Comparison of ENCODE assay signal across 8 cellular contexts in the genomic region with DNA sequence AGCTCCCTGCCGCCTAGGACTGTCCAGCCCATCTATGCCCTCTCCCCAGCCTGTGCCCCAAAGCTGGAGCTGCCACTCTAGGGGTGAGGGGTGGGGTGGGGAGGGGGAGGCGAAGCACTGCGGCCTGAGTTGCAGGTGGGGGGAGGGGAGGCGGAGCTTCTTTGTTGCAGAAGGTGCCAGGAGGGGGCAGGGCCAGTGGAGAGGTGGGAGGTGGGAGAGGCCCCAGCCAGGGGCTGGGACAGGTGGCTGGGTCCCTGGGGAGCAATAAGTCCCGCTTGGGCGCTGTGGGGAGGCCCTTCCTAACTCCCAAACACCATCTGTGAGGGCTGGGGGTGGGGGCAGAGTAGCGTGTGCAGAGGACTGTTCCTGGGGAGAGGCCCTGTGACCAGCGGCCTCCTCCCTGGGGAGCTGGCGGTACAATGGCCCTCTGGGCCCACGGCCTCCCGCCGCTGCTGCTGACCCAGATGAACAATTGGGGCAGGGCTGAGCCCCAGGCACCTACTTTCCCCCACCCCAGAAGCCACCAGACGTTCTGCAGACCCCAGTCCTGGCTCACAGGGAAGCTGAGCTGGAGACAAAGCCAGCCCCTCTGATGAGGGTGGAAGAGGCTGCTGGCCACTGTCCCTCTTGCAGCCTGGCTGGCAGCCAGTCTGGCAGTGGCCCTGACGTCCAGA. TPM values are rescaled to one million over a fixed set of nuclear protein-coding genes. Genes with fewer than 3 reads are reported as not detected.
DNase-seq lines count a peak whose midpoint lies in the region; ATAC-seq and TF ChIP-seq lines count a peak whose summit lies in the region.

No MANE protein-coding gene starts in this region.

- peaks cover 0 to 13% (median 7%) of the 10 kb centered on the region in 7 donors for H3K9me3 Mint-ChIP-seq in CD14-positive monocyte

- peaks cover 56 to 74% (median 64%) of the 10 kb centered on the region in 3 donors for H3K27me3 Mint-ChIP-seq in CD14-positive monocyte (ENCODE audit: low read depth in 3 of 3)

- TF ChIP-seq CTCF in HFF-Myc (IDR thresholded peaks at IDR 0.05; ENCODE audit: low read depth, low read length, missing control alignments) (no peak), epithelial cell of proximal tubule (conservative IDR thresholded peaks at IDR 0.05; ENCODE audit: low read depth, low read length) (no peak), CD14-positive monocyte (IDR thresholded peaks at IDR 0.05) (no peak)

- no peaks in the 10 kb centered on the region for H3K36me3 ChIP-seq in BLaER1 treated with 17β-estradiol and CSF1 and Interleukin-3, amounts not matched to agents 10 nM and 100 nM
- H3K36me3 ChIP-seq in skeletal muscle tissue (ENCODE audit: control insufficient read depth in 3 of 3, insufficient read depth in 3 of 3, low read length in 3 of 3), result no peaks in the 10 kb centered on the region

- H3K27ac Mint-ChIP-seq in CD14-positive monocyte, result no peak overlapping the region

- intact Hi-C loops in CD14-positive monocyte (cut with micrococcal nuclease), result loop anchor here in 1 of 2 donors (5.0 kb wide), 1 partner anchor 33 kb away; no protein-coding TSS in a partner anchor

- DNase-seq in HFF-Myc (ENCODE audit: extremely low read depth, low read depth) (no peak), NCI-H526 (lab: John Stamatoyannopoulos, UW) (peak; percentile 94 to 98), epithelial cell of proximal tubule (ENCODE audit: low read depth) (no peak), CD14-positive monocyte (ENCODE audit: low spot score) (no peak), HCEC 1CT (no peak)

- H3K4me2 ChIP-seq in BLaER1 treated with 17β-estradiol and CSF1 and Interleukin-3, amounts not matched to agents 10 nM and 100 nM, result peak overlapping the region; percentile 96 to 100 (median 100)

- no peak for ATAC-seq in HG03354 (IDR thresholded peaks at IDR 0.05; ENCODE audit: poor library complexity, severe bottlenecking, unreplicated experiment)

- H3K27me3 ChIP-seq in BLaER1 treated with 17β-estradiol and CSF1 and Interleukin-3, amounts not matched to agents 10 nM and 100 nM, result peaks cover 0 to 69% (median 0%) of the 10 kb centered on the region in 11 experiments; a peak in 8 of 22 replicates
- peaks cover 14 to 43% (median 35%) of the 10 kb centered on the region in 3 donors for H3K27me3 ChIP-seq in skeletal muscle tissue (ENCODE audit: control insufficient read depth in 3 of 3, insufficient read depth in 3 of 3, low read length in 3 of 3)

- peak overlapping the region in 9 of 11 experiments; percentile 58 to 81 (median 77); a peak in 17 of 22 replicates for H3K9ac ChIP-seq in BLaER1 treated with 17β-estradiol and CSF1 and Interleukin-3, amounts not matched to agents 10 nM and 100 nM
- H3K9ac ChIP-seq in skeletal muscle tissue (ENCODE audit: low read depth in 1 of 3, low read length in 3 of 3), result peak overlapping the region in 1 of 3 donors; percentile 40

- peak overlapping the region; percentile 51 to 69 (median 62); a peak in 18 of 20 replicates for H3K4me3 ChIP-seq in BLaER1 treated with 17β-estradiol and CSF1 and Interleukin-3, amounts not matched to agents 10 nM and 100 nM
- peak overlapping the region; percentile 37 for H3K4me3 ChIP-seq in HFF-Myc (replicated peaks; ENCODE audit: low read depth, low read length)
- H3K4me3 ChIP-seq in epithelial cell of proximal tubule (ENCODE audit: low read depth, low read length), result peak overlapping the region; percentile 49
- H3K4me3 ChIP-seq in skeletal muscle tissue (ENCODE audit: low read length in 3 of 3), result peak overlapping the region in 2 of 3 donors; percentile 60 to 67

- H3K4me1 ChIP-seq in BLaER1 treated with 17β-estradiol and CSF1 and Interleukin-3, amounts not matched to agents 10 nM and 100 nM, result peaks cover 51 to 92% (median 83%) of the 10 kb centered on the region in 10 experiments
- peaks cover 20 to 55% (median 42%) of the 10 kb centered on the region in 3 donors for H3K4me1 ChIP-seq in skeletal muscle tissue (ENCODE audit: control insufficient read depth in 3 of 3, insufficient read depth in 3 of 3, low read length in 3 of 3)

- H3K9me3 ChIP-seq in BLaER1 treated with 17β-estradiol and CSF1 and Interleukin-3, amounts not matched to agents 10 nM and 100 nM (replicated peaks in 1 of 11), result no peaks in the 10 kb centered on the region
- no peaks in the 10 kb centered on the region for H3K9me3 ChIP-seq in skeletal muscle tissue (ENCODE audit: control insufficient read depth in 3 of 3, low read length in 3 of 3)

- H3K36me3 Mint-ChIP-seq in CD14-positive monocyte, result peaks cover 5 to 12% of the 10 kb centered on the region in 2 donors

- peak overlapping the region in 1 of 2 donors; percentile 79 for H3K4me3 Mint-ChIP-seq in CD14-positive monocyte

- peaks cover 8 to 83% (median 36%) of the 10 kb centered on the region in 11 experiments; a peak in 19 of 22 replicates for H4K20me1 ChIP-seq in BLaER1 treated with 17β-estradiol and CSF1 and Interleukin-3, amounts not matched to agents 10 nM and 100 nM

- peaks cover 25% of the 10 kb centered on the region for H3K4me1 Mint-ChIP-seq in CD14-positive monocyte

- peak overlapping the region in 7 of 11 experiments; percentile 43 to 77 (median 65); a peak in 10 of 22 replicates for H3K27ac ChIP-seq in BLaER1 treated with 17β-estradiol and CSF1 and Interleukin-3, amounts not matched to agents 10 nM and 100 nM
- H3K27ac ChIP-seq in skeletal muscle tissue (ENCODE audit: low read depth, low read length), result no peak overlapping the region

RNA-seq across cellular contexts. Expression of gene NTN3, which starts 2.2 kb away (rescaled TPM):
- total RNA-seq in epithelial cell of proximal tubule (0.23 TPM in 1 of 2 replicates, not detected in the other), skeletal muscle tissue (5.2 TPM)
- polyA plus RNA-seq in CD14-positive monocyte, result not detected

RNA-seq across cellular contexts. Expression of gene TBC1D24, which starts 6.1 kb away (rescaled TPM):
- total RNA-seq in epithelial cell of proximal tubule, result 7.8 and 9.1 TPM in 2 replicates
- total RNA-seq in skeletal muscle tissue, result 7.8 TPM
- 1 to 10 TPM in 1 of 2 donors, under 1 TPM in 1; 0.76 to 2.1 TPM for polyA plus RNA-seq in CD14-positive monocyte

RNA-seq across cellular contexts. Expression of gene TEDC2, which starts 9.0 kb away (rescaled TPM):
- total RNA-seq in epithelial cell of proximal tubule, result 26.0 and 40.4 TPM in 2 replicates
- total RNA-seq in skeletal muscle tissue, result 2.6 TPM
- under 1 TPM in 1 of 2 donors, not detected in 1; 0.28 TPM for polyA plus RNA-seq in CD14-positive monocyte

RNA-seq across cellular contexts. Expression of gene CCNF, which starts 39.6 kb away (rescaled TPM):
- 47.5 and 53.4 TPM in 2 replicates for total RNA-seq in epithelial cell of proximal tubule
- total RNA-seq in skeletal muscle tissue, result 6.8 TPM
- polyA plus RNA-seq in CD14-positive monocyte, result under 1 TPM; 0.34 to 0.97 TPM

RNA-seq across cellular contexts. Expression of gene ATP6V0C, which starts 44.9 kb away (rescaled TPM):
- total RNA-seq in epithelial cell of proximal tubule (32.4 and 46.6 TPM in 2 replicates), skeletal muscle tissue (12.0 TPM)
- polyA plus RNA-seq in CD14-positive monocyte, result 100 to 1,000 TPM; 176 to 187 TPM

Comparison
In these comparisons a context has a peak if more than half of its experiments do, and no peak if none do; other contexts are left out.
1. DNase-seq: peak in NCI-H526 (2 of 2); none in HFF-Myc (single experiment), epithelial cell of proximal tubule (single experiment), CD14-positive monocyte (single experiment) and HCEC 1CT (single experiment).
2. Peak in every context shown above with its lines, with median percentiles within 50 percentile points of each other: H3K4me3 ChIP-seq.